In genomic region chr5:135985946-135986345, GRCh38 we compare ENCODE assay signal across 24 cellular contexts. TPM values are rescaled to one million over a fixed set of nuclear protein-coding genes. Genes with fewer than 3 reads are reported as not detected.
DNase-seq lines count a peak whose midpoint lies in the region; ATAC-seq and TF ChIP-seq lines count a peak whose summit lies in the region.
"Had no signal": no experiment of that assay in that cellular context is flagged by ENCODE, and none has a peak within 500 bp of the region (broad histone marks: within the 10 kb centered on the region; RNA-seq: fewer than 3 reads in every experiment).

No MANE protein-coding gene starts in this region.

- in situ Hi-C loops in gastrocnemius medialis (cut with MboI; ENCODE audit: low sequenced_read_pairs in 4 of 4), result no loop called here

- H3K27me3 ChIP-seq in left ventricle myocardium inferior (ENCODE audit: low read depth) (no peaks in the 10 kb centered on the region), colonic mucosa (no peaks in the 10 kb centered on the region), gastrocnemius medialis (no peaks in the 10 kb centered on the region)
- H3K27me3 ChIP-seq: SJSA1 had no signal

- H3K36me3 ChIP-seq in left ventricle myocardium inferior (no peaks in the 10 kb centered on the region), colonic mucosa (no peaks in the 10 kb centered on the region), gastrocnemius medialis (no peaks in the 10 kb centered on the region)
- H3K36me3 ChIP-seq: SJSA1 had no signal

- H3K4me1 ChIP-seq in left ventricle myocardium inferior, result peaks cover 17% of the 10 kb centered on the region
- no peaks in the 10 kb centered on the region for H3K4me1 ChIP-seq in colonic mucosa
- no peaks in the 10 kb centered on the region for H3K4me1 ChIP-seq in gastrocnemius medialis
- H3K4me1 ChIP-seq: Caco-2 had no signal

- TF ChIP-seq CTCF in left ventricle myocardium inferior (IDR thresholded peaks at IDR 0.05; ENCODE audit: borderline replicate concordance), result no peak
- TF ChIP-seq CTCF in colonic mucosa (IDR thresholded peaks at IDR 0.05), result no peak
- TF ChIP-seq CTCF in gastrocnemius medialis (IDR thresholded peaks at IDR 0.05 in 4 of 5, conservative IDR thresholded peaks at IDR 0.05 in 1 of 5), result no peak

- no peak for DNase-seq in left ventricle myocardium inferior
- DNase-seq in Right ventricle myocardium superior, result no peak
- no peak for DNase-seq in colonic mucosa
- no peak for DNase-seq in gastrocnemius medialis
- no peak for DNase-seq in GOT3 (lab: John Stamatoyannopoulos, UW)
- DNase-seq in stimulated activated CD4-positive, alpha-beta T cell treated with anti-CD3 and anti-CD28 coated beads, Interleukin-12 subunit alpha, Interleukin-12 subunit beta, amount 100 ng/mL, for 4 hours, result no peak
- no peak for DNase-seq in HuH-7 (ENCODE audit: low spot score)
- DNase-seq in SHP77 (lab: John Stamatoyannopoulos, UW), result no peak
- DNase-seq: Caco-2, GM23248, KBM-7, NCI-H1092, NCI-H1694, NCI-H2107, NCI-H226, NCI-H526, RPMI8226 had no signal

- H3K27ac ChIP-seq in left ventricle myocardium inferior (replicated peaks) (peak overlapping the region; percentile 71), colonic mucosa (peak overlapping the region; percentile 22), gastrocnemius medialis (peak overlapping the region; percentile 23 to 53 (median 42))
- H3K27ac ChIP-seq: C4-2B, SJSA1 had no signal

- no peak overlapping the region for H3K9ac ChIP-seq in colonic mucosa (ENCODE audit: low read depth in 2 of 2, low read length in 2 of 2)
- H3K9ac ChIP-seq: GM23248 had no signal

- no peak overlapping the region for H3K4me3 ChIP-seq in left ventricle myocardium inferior
- H3K4me3 ChIP-seq in colonic mucosa, result no peak overlapping the region
- no peak overlapping the region for H3K4me3 ChIP-seq in gastrocnemius medialis
- H3K4me3 ChIP-seq: GM12878, GM23248, SJSA1 had no signal

- no peaks in the 10 kb centered on the region for H3K9me3 ChIP-seq in left ventricle myocardium inferior (replicated peaks)
- no peaks in the 10 kb centered on the region for H3K9me3 ChIP-seq in colonic mucosa
- no peaks in the 10 kb centered on the region for H3K9me3 ChIP-seq in gastrocnemius medialis
- H3K9me3 ChIP-seq: Caco-2, SJSA1 had no signal

- intact Hi-C loops in left ventricle myocardium inferior (cut with micrococcal nuclease) (no loop called here), Right ventricle myocardium superior (cut with DNase I) (no loop called here), colonic mucosa (cut with DNase I) (no loop called here), gastrocnemius medialis (cut with DNase I; ENCODE audit: low total_unique reads) (no loop called here)

- ATAC-seq in Right ventricle myocardium superior (ENCODE audit: poor library complexity) (no peak), gastrocnemius medialis (no peak)
- ATAC-seq: GM12878 had no signal

- no peak for TF ChIP-seq POLR2A in gastrocnemius medialis (IDR thresholded peaks at IDR 0.05)

RNA-seq across cellular contexts. Expression of gene LECT2, which starts 31.2 kb away (rescaled TPM):
- total RNA-seq in left ventricle myocardium inferior, result not detected
- not detected for total RNA-seq in Right ventricle myocardium superior
- not detected for total RNA-seq in colonic mucosa
- total RNA-seq in gastrocnemius medialis, result not detected
- total RNA-seq: A172, GM12878, HT1080, M059J, OCI-LY7, SJSA1 had no signal

RNA-seq across cellular contexts. Expression of gene TGFBI, which starts 42.8 kb away (rescaled TPM):
- 43.4 TPM for total RNA-seq in left ventricle myocardium inferior
- total RNA-seq in Right ventricle myocardium superior, result 49.9 TPM
- 10 to 100 TPM; 47.5 to 63.3 TPM for total RNA-seq in colonic mucosa
- total RNA-seq in gastrocnemius medialis, result 10 to 100 TPM; 38.4 to 48.0 (median 40.0) TPM
- total RNA-seq: OCI-LY7 had no signal
